ENCODE assay signal across 9 cellular contexts in genomic region chr20:846894-847278, GRCh38. TPM values are rescaled to one million over a fixed set of nuclear protein-coding genes. Genes with fewer than 3 reads are reported as not detected.
DNase-seq lines count a peak whose midpoint lies in the region; ATAC-seq and TF ChIP-seq lines count a peak whose summit lies in the region.
"Had no signal": no experiment of that assay in that cellular context is flagged by ENCODE, and none has a peak within 500 bp of the region (broad histone marks: within the 10 kb centered on the region; RNA-seq: fewer than 3 reads in every experiment).

No MANE protein-coding gene starts in this region.

- no peak for TF ChIP-seq CTCF in thyroid gland (IDR thresholded peaks at IDR 0.05)

- no peaks in the 10 kb centered on the region for H3K36me3 ChIP-seq in thyroid gland

- DNase-seq in CD1c-positive myeloid dendritic cell (ENCODE audit: extremely low spot score) = peak; percentile 79
- peak; percentile 45 for DNase-seq in activated CD4-positive, alpha-beta T cell treated with anti-CD3 and anti-CD28 coated beads, Interleukin-2, amount 50 U/mL, for 1 hour
- DNase-seq in left lobe of liver (ENCODE audit: low spot score) = no peak
- DNase-seq in thyroid gland = no peak
- no peak for DNase-seq in middle frontal gyrus (ENCODE audit: extremely low spot score, low spot score)

- no peaks in the 10 kb centered on the region for H3K27me3 ChIP-seq in thyroid gland

- ATAC-seq in HG03520 (IDR thresholded peaks at IDR 0.05; ENCODE audit: unreplicated experiment) (peak; percentile 36), left lobe of liver (peak; percentile 26), HG03280 (IDR thresholded peaks at IDR 0.05; ENCODE audit: unreplicated experiment) (no peak), GM19467 (IDR thresholded peaks at IDR 0.05; ENCODE audit: unreplicated experiment) (no peak)

- 73 to 77% methylated on average over 7 of the region's 7 CpGs for WGBS in thyroid gland, 2 donors

- no peak overlapping the region for H3K27ac ChIP-seq in thyroid gland
- H3K27ac ChIP-seq: KMS-11 had no signal

- H3K4me3 ChIP-seq in thyroid gland (replicated peaks in 1 of 3) = no peak overlapping the region

- H3K4me1 ChIP-seq in thyroid gland = peaks cover 17 to 34% of the 10 kb centered on the region in 2 donors

- TF ChIP-seq POLR2A in thyroid gland (IDR thresholded peaks at IDR 0.05) = no peak

- H3K9me3 ChIP-seq in thyroid gland = no peaks in the 10 kb centered on the region

- intact Hi-C loops in thyroid gland (cut with DNase I) = no loop called here

RNA-seq across cellular contexts. Expression of gene FAM110A, which starts 13.4 kb away (rescaled TPM):
- 1.7 TPM for total RNA-seq in left lobe of liver
- 10 to 100 TPM in 1 of 4 donors, 1 to 10 TPM in 3; 7.0 to 15.5 (median 8.5) TPM for total RNA-seq in thyroid gland

Comparison
In these comparisons a context has a peak if more than half of its experiments do, and no peak if none do; other contexts are left out.
1. DNase-seq: peak in CD1c-positive myeloid dendritic cell (single experiment) and activated CD4-positive, alpha-beta T cell treated with anti-CD3 and anti-CD28 coated beads, Interleukin-2, amount 50 U/mL, for 1 hour (single experiment); none in left lobe of liver (single experiment), thyroid gland (0 of 2) and middle frontal gyrus (single experiment).
2. ATAC-seq: peak in HG03520 (single experiment) and left lobe of liver (single experiment); none in HG03280 (single experiment) and GM19467 (single experiment).